Comparison of ENCODE assay signal across 14 cellular contexts in genomic region chr7:22435720-22436119, GRCh38.
DNase-seq lines count a peak whose midpoint lies in the region; ATAC-seq lines count a peak whose summit lies in the region.
"Had no signal": no experiment of that assay in that cellular context is flagged by ENCODE, and none has a peak within 500 bp of the region (broad histone marks: within the 10 kb centered on the region; RNA-seq: fewer than 3 reads in every experiment).

No MANE protein-coding gene starts in this region.

- DNase-seq in NCI-H2171 treated with DMSO at 0.1 percent for 48 hours (lab: John Stamatoyannopoulos, UW) (peak; percentile 5), NCI-H2171 (lab: John Stamatoyannopoulos, UW) (no peak), neuronal stem cell (ENCODE audit: low spot score) (no peak), ACHN (no peak)
- no peak for DNase-seq in stimulated activated CD4-positive, alpha-beta T cell treated with anti-CD3 and anti-CD28 coated beads, Interleukin-2, amount 100 ng/mL, for 48 hours
- no peak for DNase-seq in effector memory CD8-positive, alpha-beta T cell
- DNase-seq: activated naive CD8-positive, alpha-beta T cell treated with anti-CD3 and anti-CD28 coated beads, Interleukin-2, amount 50 U/mL, for 24 hours; islet precursor cell; NCI-H345; T-helper 17 cell had no signal

- H3K27ac ChIP-seq in neuronal stem cell (replicated peaks; ENCODE audit: low read length), result no peak overlapping the region
- H3K27ac ChIP-seq: thoracic aorta had no signal

- H2BK15ac ChIP-seq in neuronal stem cell (ENCODE audit: low read length), result no peak overlapping the region

- H2BK12ac ChIP-seq in neuronal stem cell (ENCODE audit: low read length), result no peak overlapping the region

- H4K8ac ChIP-seq in neuronal stem cell (ENCODE audit: low read depth, low read length), result no peak overlapping the region

- H3K27me3 Mint-ChIP-seq in effector memory CD8-positive, alpha-beta T cell, result peaks cover 0 to 18% of the 10 kb centered on the region in 2 donors
- H3K27me3 Mint-ChIP-seq: activated naive CD8-positive, alpha-beta T cell treated with anti-CD3 and anti-CD28 coated beads, Interleukin-2, amount 50 U/mL, for 24 hours had no signal

- H3K14ac ChIP-seq in neuronal stem cell (ENCODE audit: low read length), result no peak overlapping the region

- H2BK5ac ChIP-seq in neuronal stem cell (ENCODE audit: low read length), result no peak overlapping the region

- ATAC-seq in GM21723 (IDR thresholded peaks at IDR 0.05; ENCODE audit: unreplicated experiment) (peak; percentile 18), HG03442 (IDR thresholded peaks at IDR 0.05; ENCODE audit: unreplicated experiment) (peak; percentile 15)
- no peak for ATAC-seq in effector memory CD8-positive, alpha-beta T cell (replicated peaks)
- ATAC-seq: activated CD4-positive, CD25-positive, alpha-beta regulatory T cell treated with anti-CD3 and anti-CD28 coated beads, Interleukin-2, amount 50 U/mL, for 24 hours; activated naive CD8-positive, alpha-beta T cell treated with anti-CD3 and anti-CD28 coated beads, Interleukin-2, amount 50 U/mL, for 24 hours; T-helper 17 cell had no signal

- no peak overlapping the region for H3K23ac ChIP-seq in neuronal stem cell (ENCODE audit: low read depth, low read length, poor library complexity)

- peak overlapping the region; percentile 95 for H4K91ac ChIP-seq in neuronal stem cell (ENCODE audit: low read depth, low read length, poor library complexity)

- H3K27me3 ChIP-seq in neuronal stem cell (ENCODE audit: control insufficient read depth in 3 of 3, insufficient read depth in 3 of 3, low read depth in 1 of 3, low read length in 3 of 3), result no peaks in the 10 kb centered on the region

- H3K4me2 ChIP-seq in neuronal stem cell (ENCODE audit: insufficient read depth, low read length, poor library complexity, severe bottlenecking), result no peak overlapping the region

- no peak overlapping the region for H3K4me3 ChIP-seq in neuronal stem cell (ENCODE audit: low read length in 2 of 2)
- H3K4me3 ChIP-seq: thoracic aorta had no signal

- in situ Hi-C loops in ACHN (cut with HindIII; ENCODE audit: low pct_ligation_motif_present, low pct_unique_long_range_greater_than_20kb, low sequenced_read_pairs), result no loop called here

- H3K4me3 Mint-ChIP-seq in effector memory CD8-positive, alpha-beta T cell, result no peak overlapping the region
- H3K4me3 Mint-ChIP-seq: activated naive CD8-positive, alpha-beta T cell treated with anti-CD3 and anti-CD28 coated beads, Interleukin-2, amount 50 U/mL, for 24 hours; T-helper 17 cell had no signal

- H3K79me1 ChIP-seq in neuronal stem cell (ENCODE audit: low read depth, low read length), result no peaks in the 10 kb centered on the region

- peaks cover 0 to 13% of the 10 kb centered on the region in 2 donors for H3K4me1 ChIP-seq in neuronal stem cell (ENCODE audit: control insufficient read depth in 2 of 2, insufficient read depth in 1 of 2, low read depth in 1 of 2, low read length in 2 of 2)

- H2AK5ac ChIP-seq in neuronal stem cell (ENCODE audit: low read depth, low read length), result no peak overlapping the region

- no peak overlapping the region for H2AFZ ChIP-seq in neuronal stem cell (ENCODE audit: low read length)

- H3K4ac ChIP-seq in neuronal stem cell (ENCODE audit: low read length), result no peak overlapping the region

- no CpG with 5 or more reads among the region's 8 CpGs for WGBS in neuronal stem cell (ENCODE audit: extremely low coverage in 2 of 2, insufficient read length in 2 of 2, insufficient replicate concordance in 1 of 2), 2 donors

- H3K4me1 Mint-ChIP-seq in effector memory CD8-positive, alpha-beta T cell (ENCODE audit: low read depth in 2 of 2), result peaks cover 0 to 3% of the 10 kb centered on the region in 2 donors

- H2BK120ac ChIP-seq in neuronal stem cell (ENCODE audit: low read depth, low read length), result no peak overlapping the region

- no peak overlapping the region for H3K9ac ChIP-seq in neuronal stem cell (ENCODE audit: low read depth, low read length, poor library complexity)

- H3K9me3 Mint-ChIP-seq in effector memory CD8-positive, alpha-beta T cell, result no peaks in the 10 kb centered on the region
- H3K9me3 Mint-ChIP-seq: activated naive CD8-positive, alpha-beta T cell treated with anti-CD3 and anti-CD28 coated beads, Interleukin-2, amount 50 U/mL, for 24 hours had no signal

- peak overlapping the region; percentile 88 for H3K18ac ChIP-seq in neuronal stem cell (ENCODE audit: low read length)

- no peaks in the 10 kb centered on the region for H3K36me3 Mint-ChIP-seq in effector memory CD8-positive, alpha-beta T cell (ENCODE audit: insufficient read depth)

- peaks cover 0 to 3% of the 10 kb centered on the region in 2 donors for H3K9me3 ChIP-seq in neuronal stem cell (replicated peaks in 1 of 2; ENCODE audit: control insufficient read depth in 2 of 2, insufficient read depth in 1 of 2, low read depth in 1 of 2, low read length in 2 of 2)
- H3K9me3 ChIP-seq: thoracic aorta had no signal

- H3K36me3 ChIP-seq in neuronal stem cell (replicated peaks in 1 of 2; ENCODE audit: control insufficient read depth in 2 of 2, insufficient read depth in 2 of 2, low read length in 2 of 2), result no peaks in the 10 kb centered on the region
- H3K36me3 ChIP-seq: thoracic aorta had no signal

- H3K27ac Mint-ChIP-seq in effector memory CD8-positive, alpha-beta T cell, result no peak overlapping the region
- H3K27ac Mint-ChIP-seq: activated naive CD8-positive, alpha-beta T cell treated with anti-CD3 and anti-CD28 coated beads, Interleukin-2, amount 50 U/mL, for 24 hours; T-helper 17 cell had no signal
